In the genomic region with DNA sequence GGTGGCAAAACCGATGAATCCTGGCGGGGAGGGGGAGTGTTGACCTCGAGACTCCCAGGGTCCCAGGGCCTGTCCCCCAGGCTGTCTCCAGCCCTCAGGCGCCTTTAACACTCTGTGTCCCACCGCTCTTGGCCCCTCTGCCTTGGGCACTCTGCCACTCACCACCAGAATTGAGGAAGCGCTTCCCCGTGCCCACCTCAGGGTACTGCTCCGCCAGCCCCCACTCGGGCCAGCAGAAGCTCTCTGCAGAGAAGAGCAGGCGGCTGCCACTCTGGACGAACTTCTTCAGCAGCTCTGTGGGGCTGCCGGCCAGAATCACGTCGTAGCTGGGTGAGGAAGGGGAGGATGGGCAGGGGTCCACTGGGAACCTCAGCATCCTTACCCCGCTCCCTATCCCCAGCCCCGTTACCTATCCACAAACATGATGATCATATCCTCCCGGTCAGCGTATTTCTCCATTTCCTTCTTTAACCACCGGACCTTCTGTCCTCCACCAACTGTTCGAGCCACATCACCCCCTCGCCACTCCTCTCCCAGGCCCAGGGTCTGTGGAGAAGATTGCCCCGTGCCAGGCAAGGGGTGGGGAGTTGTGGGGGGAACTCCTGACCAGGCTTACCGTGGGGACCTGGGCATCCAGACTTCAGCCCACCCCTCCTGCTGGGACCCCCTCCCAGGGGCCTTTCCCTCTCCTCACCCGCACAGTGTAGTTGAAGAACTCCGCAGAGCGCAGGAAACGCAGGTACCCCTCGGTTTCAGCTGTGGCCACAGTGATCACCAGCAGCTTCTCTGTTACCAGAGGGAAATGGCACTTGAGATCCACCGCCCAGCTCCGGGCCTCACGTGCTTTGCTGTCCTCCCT, we compare ENCODE assay signal across 8 cellular contexts. TPM values are rescaled to one million over a fixed set of nuclear protein-coding genes. Genes with fewer than 3 reads are reported as not detected.
A peak's percentile ranks its signal among the peaks of the same experiment; 100 is the strongest.
DNase-seq lines count a peak whose midpoint lies in the region; ATAC-seq and TF ChIP-seq lines count a peak whose summit lies in the region.

No MANE protein-coding gene starts in this region.

- H3K27ac Mint-ChIP-seq in CD4-positive, alpha-beta T cell = peak overlapping the region; percentile 87
- H3K27ac Mint-ChIP-seq in central memory CD8-positive, alpha-beta T cell (ENCODE audit: low read depth) = peak overlapping the region; percentile 62

- H3K27me3 ChIP-seq in CD4-positive, alpha-beta T cell (ENCODE audit: control insufficient read depth, insufficient read depth, low read length) = no peaks in the 10 kb centered on the region
- no peaks in the 10 kb centered on the region for H3K27me3 ChIP-seq in muscle layer of colon (ENCODE audit: control insufficient read depth in 1 of 2, insufficient read depth in 2 of 2, low read length in 2 of 2)

- peak overlapping the region; percentile 53 for H3K9ac ChIP-seq in muscle layer of colon (ENCODE audit: low read length)

- no peaks in the 10 kb centered on the region for H3K9me3 Mint-ChIP-seq in CD4-positive, alpha-beta T cell
- H3K9me3 Mint-ChIP-seq in central memory CD8-positive, alpha-beta T cell = no peaks in the 10 kb centered on the region

- H3K9me3 ChIP-seq in CD4-positive, alpha-beta T cell (ENCODE audit: control insufficient read depth, low read length) = no peaks in the 10 kb centered on the region
- H3K9me3 ChIP-seq in muscle layer of colon (ENCODE audit: low read length) = no peaks in the 10 kb centered on the region

- ATAC-seq in CD4-positive, alpha-beta T cell (ENCODE audit: poor library complexity) = no peak
- no peak for ATAC-seq in central memory CD8-positive, alpha-beta T cell (replicated peaks; ENCODE audit: extremely low read depth, poor library complexity, severe bottlenecking)
- no peak for ATAC-seq in GM18502 (IDR thresholded peaks at IDR 0.05; ENCODE audit: poor library complexity, unreplicated experiment)

- DNase-seq in CD4-positive, alpha-beta T cell = peak in 1 of 10 experiments; percentile 3
- DNase-seq in LNCaP clone FGC (ENCODE audit: low read depth) = no peak
- DNase-seq in central memory CD8-positive, alpha-beta T cell (ENCODE audit: low spot score in 2 of 2) = no peak
- DNase-seq in DMS114 treated with DMSO at 0.1 percent for 48 hours (lab: John Stamatoyannopoulos, UW; ENCODE audit: unreplicated experiment) = no peak
- DNase-seq in kidney tubule cell (ENCODE audit: low spot score) = no peak
- no peak for DNase-seq in SKM-1 (lab: John Stamatoyannopoulos, UW; ENCODE audit: unreplicated experiment)

- peaks cover 24% of the 10 kb centered on the region for H3K4me1 ChIP-seq in muscle layer of colon (ENCODE audit: insufficient read depth, low read length)

- peaks cover 38% of the 10 kb centered on the region for H3K4me1 Mint-ChIP-seq in CD4-positive, alpha-beta T cell (ENCODE audit: low read depth)
- H3K4me1 Mint-ChIP-seq in central memory CD8-positive, alpha-beta T cell = peaks cover 39% of the 10 kb centered on the region

- peaks cover 25% of the 10 kb centered on the region for H3K36me3 ChIP-seq in muscle layer of colon (ENCODE audit: insufficient read depth, low read length)

- TF ChIP-seq CTCF in CD4-positive, alpha-beta T cell (IDR thresholded peaks at IDR 0.05) = no peak
- no peak for TF ChIP-seq CTCF in LNCaP clone FGC (IDR thresholded peaks at IDR 0.05; ENCODE audit: control insufficient read depth, extremely low read depth, insufficient read depth)

- intact Hi-C loops in CD4-positive, alpha-beta T cell (cut with DNase I, micrococcal nuclease) = loop anchor here in 1 of 2 experiments (2.0 to 10.0 kb wide), 2 partner anchors 61 to 321 kb away; partner anchors contain the start of genes ACHE and AP1S1

- peaks cover 29% of the 10 kb centered on the region for H3K36me3 Mint-ChIP-seq in CD4-positive, alpha-beta T cell (ENCODE audit: low read depth)
- H3K36me3 Mint-ChIP-seq in central memory CD8-positive, alpha-beta T cell (ENCODE audit: insufficient read depth) = peaks cover 14% of the 10 kb centered on the region

- H3K27ac ChIP-seq in CD4-positive, alpha-beta T cell (ENCODE audit: low read depth, low read length) = peak overlapping the region; percentile 13
- H3K27ac ChIP-seq in muscle layer of colon (ENCODE audit: low read depth, low read length) = peak overlapping the region; percentile 95

- peak overlapping the region; percentile 95 for H3K4me3 Mint-ChIP-seq in CD4-positive, alpha-beta T cell
- H3K4me3 Mint-ChIP-seq in central memory CD8-positive, alpha-beta T cell = peak overlapping the region; percentile 95

- H3K4me3 ChIP-seq in LNCaP clone FGC (ENCODE audit: low read depth, low read length) = peak overlapping the region; percentile 96
- H3K4me3 ChIP-seq in muscle layer of colon (ENCODE audit: low read depth in 1 of 2, low read length in 2 of 2) = peak overlapping the region; percentile 91 to 99

- CTCF ChIA-PET in CD4-positive, alpha-beta T cell (lab: Charles Lee) = interaction anchor here (1.4 kb wide), 1 partner anchor 19 kb away, joined by 3 read pairs; no protein-coding TSS in a partner anchor

- POLR2A ChIA-PET in CD4-positive, alpha-beta T cell (lab: Charles Lee) = interaction anchor here (2.8 to 3.3 kb wide), 2 partner anchors 28 to 36 kb away, joined by 30 to 55 read pairs; partner anchors contain the start of gene FIS1

- H3K27me3 Mint-ChIP-seq in CD4-positive, alpha-beta T cell = no peaks in the 10 kb centered on the region
- H3K27me3 Mint-ChIP-seq in central memory CD8-positive, alpha-beta T cell = no peaks in the 10 kb centered on the region

RNA-seq across cellular contexts. Expression of gene PLOD3, which starts 1.2 kb away (rescaled TPM):
- 10 to 100 TPM; 13.8 to 15.9 TPM for total RNA-seq in CD4-positive, alpha-beta T cell

RNA-seq across cellular contexts. Expression of gene ZNHIT1, which starts 1.7 kb away (rescaled TPM):
- 10 to 100 TPM; 28.4 to 30.6 TPM for total RNA-seq in CD4-positive, alpha-beta T cell

RNA-seq across cellular contexts. Expression of gene MOGAT3, which starts 15.4 kb away (rescaled TPM):
- under 1 TPM in 1 of 2 experiments, not detected in 1; 0.11 TPM for total RNA-seq in CD4-positive, alpha-beta T cell

RNA-seq across cellular contexts. Expression of gene CLDN15, which starts 21.4 kb away (rescaled TPM):
- 10 to 100 TPM; 12.6 to 15.2 TPM for total RNA-seq in CD4-positive, alpha-beta T cell

RNA-seq across cellular contexts. Expression of gene FIS1, which starts 28.7 kb away (rescaled TPM):
- 10 to 100 TPM; 81.2 to 82.3 TPM for total RNA-seq in CD4-positive, alpha-beta T cell
